ENCODE assay signal across 22 cellular contexts in the genomic region with DNA sequence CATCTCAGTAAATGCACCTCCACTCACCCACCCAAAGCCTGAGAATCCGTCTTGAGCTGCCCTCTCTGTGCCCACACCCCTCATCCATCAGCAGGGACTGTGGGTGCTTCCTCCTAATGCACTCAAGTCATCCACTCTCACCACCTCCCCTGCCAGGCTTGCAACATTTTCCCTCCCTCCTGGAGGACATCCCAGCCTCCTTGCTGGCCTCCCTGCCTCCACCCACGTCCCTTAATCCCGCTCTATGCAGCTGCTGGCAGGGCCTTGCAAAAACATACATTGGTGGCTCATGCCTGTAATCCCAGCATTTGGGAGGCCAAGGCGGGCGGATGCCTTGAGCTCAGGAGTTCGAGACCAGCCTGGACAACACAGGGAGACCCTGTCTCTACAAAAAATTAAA.
"Had no signal": no experiment of that assay in that cellular context is flagged by ENCODE, and none has a peak within 500 bp of the region (broad histone marks: within the 10 kb centered on the region; RNA-seq: fewer than 3 reads in every experiment).

No MANE protein-coding gene starts in this region.

- H3K9me3 Mint-ChIP-seq: dendritic cell treated with granulocyte-macrophage colony-stimulating factor and Interleukin-4, amounts not matched to agents 40 ng/mL and 50 ng/mL, for 4 days; effector memory CD8-positive, alpha-beta T cell; naive B cell; nephron; stimulated activated effector memory CD8-positive, alpha-beta T cell treated with anti-CD3 and anti-CD28 coated beads, Interleukin-12 subunit alpha, Interleukin-12 subunit beta, amount 100 ng/mL, for 72 hours; stimulated activated naive CD8-positive, alpha-beta T cell treated with anti-CD3 and anti-CD28 coated beads, Interleukin-15, amount 100 ng/mL, for 72 hours had no signal

- H3K4me3 Mint-ChIP-seq: dendritic cell treated with granulocyte-macrophage colony-stimulating factor and Interleukin-4, amounts not matched to agents 40 ng/mL and 50 ng/mL, for 4 days; effector memory CD8-positive, alpha-beta T cell; naive B cell; nephron; stimulated activated effector memory CD8-positive, alpha-beta T cell treated with anti-CD3 and anti-CD28 coated beads, Interleukin-12 subunit alpha, Interleukin-12 subunit beta, amount 100 ng/mL, for 72 hours; stimulated activated naive CD8-positive, alpha-beta T cell treated with anti-CD3 and anti-CD28 coated beads, Interleukin-15, amount 100 ng/mL, for 72 hours had no signal

- H3K27ac ChIP-seq: epithelial cell of prostate, esophagus muscularis mucosa, gastrocnemius medialis, heart right ventricle, neutrophil, thoracic aorta had no signal

- H3K27me3 Mint-ChIP-seq: dendritic cell treated with granulocyte-macrophage colony-stimulating factor and Interleukin-4, amounts not matched to agents 40 ng/mL and 50 ng/mL, for 4 days; effector memory CD8-positive, alpha-beta T cell; naive B cell; stimulated activated naive CD8-positive, alpha-beta T cell treated with anti-CD3 and anti-CD28 coated beads, Interleukin-15, amount 100 ng/mL, for 72 hours had no signal

- DNase-seq: effector memory CD8-positive, alpha-beta T cell; gastrocnemius medialis; heart right ventricle; hypothalamus; kidney glomerular epithelial cell; midbrain; naive B cell; small intestine; stimulated activated CD4-positive, alpha-beta T cell treated with anti-CD3 and anti-CD28 coated beads, Interleukin-2, amount 100 ng/mL, for 48 hours; stimulated activated CD8-positive, alpha-beta memory T cell treated with anti-CD3 and anti-CD28 coated beads, Interleukin-4, amount 100 ng/mL, for 48 hours; stimulated activated naive CD8-positive, alpha-beta T cell treated with anti-CD3 and anti-CD28 coated beads, Interleukin-15, amount 100 ng/mL, for 72 hours; substantia nigra; transverse colon had no signal

- H3K36me3 ChIP-seq: esophagus muscularis mucosa, gastrocnemius medialis, heart right ventricle, neutrophil, thoracic aorta, transverse colon had no signal

- H3K36me3 Mint-ChIP-seq: naive B cell; stimulated activated effector memory CD8-positive, alpha-beta T cell treated with anti-CD3 and anti-CD28 coated beads, Interleukin-12 subunit alpha, Interleukin-12 subunit beta, amount 100 ng/mL, for 72 hours had no signal

- H3K4me1 ChIP-seq: gastrocnemius medialis had no signal

- FAIRE-seq: colon, islet of Langerhans, small intestine had no signal

- ATAC-seq: effector memory CD8-positive, alpha-beta T cell; gastrocnemius medialis; heart right ventricle; stimulated activated effector memory CD8-positive, alpha-beta T cell treated with anti-CD3 and anti-CD28 coated beads, Interleukin-12 subunit alpha, Interleukin-12 subunit beta, amount 100 ng/mL, for 72 hours; stimulated activated naive CD8-positive, alpha-beta T cell treated with anti-CD3 and anti-CD28 coated beads, Interleukin-15, amount 100 ng/mL, for 72 hours had no signal

- H3K9me3 ChIP-seq: esophagus muscularis mucosa, gastrocnemius medialis, heart right ventricle, neutrophil, thoracic aorta, transverse colon had no signal

- H3K27ac Mint-ChIP-seq: stimulated activated effector memory CD8-positive, alpha-beta T cell treated with anti-CD3 and anti-CD28 coated beads, Interleukin-12 subunit alpha, Interleukin-12 subunit beta, amount 100 ng/mL, for 72 hours had no signal

- H3K27me3 ChIP-seq: esophagus muscularis mucosa, gastrocnemius medialis, heart right ventricle, transverse colon had no signal

- H3K4me3 ChIP-seq: esophagus muscularis mucosa, gastrocnemius medialis, heart right ventricle, thoracic aorta, transverse colon had no signal

- H3K4me1 Mint-ChIP-seq: stimulated activated effector memory CD8-positive, alpha-beta T cell treated with anti-CD3 and anti-CD28 coated beads, Interleukin-12 subunit alpha, Interleukin-12 subunit beta, amount 100 ng/mL, for 72 hours had no signal
